Comparison of ENCODE assay signal across 13 cellular contexts in the genomic region with DNA sequence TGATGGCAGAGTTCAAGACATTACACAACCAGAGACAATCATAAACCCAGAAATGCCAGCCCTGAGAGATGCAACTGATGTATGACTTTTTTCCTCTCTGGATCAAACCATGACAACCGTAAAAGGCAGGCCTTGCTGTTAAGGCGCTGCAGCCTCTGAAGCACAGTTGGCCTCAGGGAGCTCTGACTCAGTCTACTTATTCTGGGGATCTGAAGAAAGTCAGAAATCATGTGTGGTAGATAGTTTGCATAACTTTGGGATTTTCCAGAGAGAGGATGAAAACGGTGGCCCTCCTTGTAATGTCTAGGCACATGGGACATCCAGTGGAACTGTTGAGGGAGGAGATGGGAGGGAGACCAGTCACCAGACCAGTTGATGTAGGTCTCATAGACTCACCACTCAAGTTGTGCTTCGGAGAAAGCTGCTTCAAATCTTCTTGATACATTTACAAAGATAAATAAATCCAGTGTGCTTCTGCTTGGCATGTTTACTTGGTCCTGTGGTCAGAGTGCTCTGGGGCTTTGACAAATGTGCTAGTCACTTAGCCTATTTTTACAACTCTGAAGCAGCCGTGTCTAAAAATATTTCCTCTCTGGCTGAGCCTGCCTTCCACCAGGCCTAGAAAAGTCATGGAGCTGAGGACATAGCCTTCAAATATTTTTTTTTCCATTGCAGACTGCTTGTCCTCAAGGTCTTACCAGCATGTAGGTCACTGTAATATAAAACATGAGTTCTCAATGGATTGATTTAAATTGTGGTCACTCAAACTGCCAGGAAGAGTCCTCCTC. TPM values are rescaled to one million over a fixed set of nuclear protein-coding genes. Genes with fewer than 3 reads are reported as not detected.
DNase-seq lines count a peak whose midpoint lies in the region; ATAC-seq, FAIRE-seq and TF ChIP-seq lines count a peak whose summit lies in the region.
"Had no signal": no experiment of that assay in that cellular context is flagged by ENCODE, and none has a peak within 500 bp of the region (broad histone marks: within the 10 kb centered on the region; RNA-seq: fewer than 3 reads in every experiment).

No MANE protein-coding gene starts in this region.

- DNase-seq in AG08395 (ENCODE audit: low spot score) (peak; percentile 75), MV-4-11 (lab: John Stamatoyannopoulos, UW) (peak; percentile 78), esophagus muscularis mucosa (ENCODE audit: extremely low spot score) (no peak), myocyte (ENCODE audit: low read depth) (peak; percentile 95), RCC 7860 (ENCODE audit: low spot score) (no peak)
- DNase-seq in stimulated activated CD4-positive, alpha-beta T cell treated with anti-CD3 and anti-CD28 coated beads, Interleukin-15, amount 100 ng/mL, for 24 hours, result no peak
- no peak for DNase-seq in activated CD8-positive, alpha-beta memory T cell treated with anti-CD3 and anti-CD28 coated beads for 24 hours
- DNase-seq: activated CD4-positive, CD25-positive, alpha-beta regulatory T cell; activated naive CD8-positive, alpha-beta T cell treated with anti-CD3 and anti-CD28 coated beads, Interleukin-2, amount 10 ng/mL, durations not matched to agents 7 days and 5 days; BE2C had no signal

- H3K27me3 ChIP-seq in esophagus muscularis mucosa, result no peaks in the 10 kb centered on the region
- H3K27me3 ChIP-seq: BE2C had no signal

- no peak for FAIRE-seq in RCC 7860 (lab: Jason Lieb, UNC)
- FAIRE-seq: H1, HTR-8/SVneo had no signal

- TF ChIP-seq POLR2A in esophagus muscularis mucosa (IDR thresholded peaks at IDR 0.05; ENCODE audit: low read depth), result no peak

- no peak for ATAC-seq in GM19455 (IDR thresholded peaks at IDR 0.05; ENCODE audit: unreplicated experiment)

- intact Hi-C loops in esophagus muscularis mucosa (cut with DNase I), result no loop called here

- H3K4me3 ChIP-seq in esophagus muscularis mucosa, result no peak overlapping the region

- peak in 1 of 3 experiments; percentile 7 for TF ChIP-seq CTCF in esophagus muscularis mucosa (IDR thresholded peaks at IDR 0.05)

- no peaks in the 10 kb centered on the region for H3K36me3 ChIP-seq in esophagus muscularis mucosa

- WGBS in esophagus muscularis mucosa, result 47% methylated on average over 5 of the region's 5 CpGs

- no peak for TF ChIP-seq EP300 in esophagus muscularis mucosa (IDR thresholded peaks at IDR 0.05)

- H3K27ac ChIP-seq in esophagus muscularis mucosa (replicated peaks in 1 of 4), result peak overlapping the region; percentile 81 to 86 (median 84)

- peaks cover 46 to 79% (median 79%) of the 10 kb centered on the region in 4 donors for H3K4me1 ChIP-seq in esophagus muscularis mucosa
- H3K4me1 ChIP-seq: BE2C had no signal

- H3K9me3 ChIP-seq in esophagus muscularis mucosa, result no peaks in the 10 kb centered on the region
- H3K9me3 ChIP-seq: BE2C had no signal

RNA-seq across cellular contexts. Expression of a gene that starts 7.5 kb away (rescaled TPM):
- total RNA-seq in esophagus muscularis mucosa, result 100 to 1,000 TPM in 3 of 4 donors, 10 to 100 TPM in 1; 60.8 to 176 (median 108) TPM
- total RNA-seq in myocyte, result 17.7 and 38.8 TPM in 2 replicates
- polyA plus RNA-seq in myocyte (2012), result 32.5 TPM

Comparison
In these comparisons a context has a peak if more than half of its experiments do, and no peak if none do; other contexts are left out.
1. DNase-seq: peak in AG08395 (single experiment), MV-4-11 (single experiment) and myocyte (single experiment); none in esophagus muscularis mucosa (single experiment), stimulated activated CD4-positive, alpha-beta T cell treated with anti-CD3 and anti-CD28 coated beads, Interleukin-15, amount 100 ng/mL, for 24 hours (single experiment), activated CD8-positive, alpha-beta memory T cell treated with anti-CD3 and anti-CD28 coated beads for 24 hours (single experiment) and RCC 7860 (single experiment).